ENCODE assay signal across 13 cellular contexts in genomic region chr2:72794572-72794971, GRCh38. TPM values are rescaled to one million over a fixed set of nuclear protein-coding genes. Genes with fewer than 3 reads are reported as not detected.
DNase-seq lines count a peak whose midpoint lies in the region; ATAC-seq and TF ChIP-seq lines count a peak whose summit lies in the region.
"Had no signal": no experiment of that assay in that cellular context is flagged by ENCODE, and none has a peak within 500 bp of the region (broad histone marks: within the 10 kb centered on the region; RNA-seq: fewer than 3 reads in every experiment).

No MANE protein-coding gene starts in this region.

- H3K79me1 ChIP-seq in mesendoderm (ENCODE audit: low read length) = no peaks in the 10 kb centered on the region

- H3K27ac ChIP-seq in HCT116 (ENCODE audit: low read depth, low read length) (no peak overlapping the region), mammary epithelial cell (ENCODE audit: insufficient read depth, low read depth, low read length) (peak overlapping the region; percentile 44), mesendoderm (ENCODE audit: low read depth, low read length) (no peak overlapping the region)
- H3K27ac ChIP-seq: tibial nerve had no signal

- CTCF ChIA-PET in Calu3 (lab: Charles Lee) = no interaction called here
- CTCF ChIA-PET in HCT116 (lab: Charles Lee) = no interaction called here
- CTCF ChIA-PET in mammary epithelial cell (lab: Charles Lee; ENCODE audit: low non-redundant PET) = no interaction called here
- CTCF ChIA-PET in activated CD4-positive, alpha-beta memory T cell treated with anti-CD3 and anti-CD28 coated beads, Interleukin-2, amount 10 ng/mL, durations not matched to agents 7 days and 5 days (lab: Charles Lee) = interaction anchor here (0.9 kb wide), 1 partner anchor 32 kb away, joined by 3 read pairs; no protein-coding TSS in a partner anchor

- H3K18ac ChIP-seq in mesendoderm (ENCODE audit: low read length) = no peak overlapping the region

- intact Hi-C loops in Calu3 (cut with micrococcal nuclease; ENCODE audit: unreplicated experiment) (no loop called here), HCT116 (cut with micrococcal nuclease) (no loop called here), mammary epithelial cell (cut with micrococcal nuclease) (no loop called here)

- no peaks in the 10 kb centered on the region for H3K27me3 Mint-ChIP-seq in Calu3 (ENCODE audit: unreplicated experiment)
- no peaks in the 10 kb centered on the region for H3K27me3 Mint-ChIP-seq in activated CD4-positive, alpha-beta memory T cell treated with anti-CD3 and anti-CD28 coated beads, Interleukin-2, amount 10 ng/mL, durations not matched to agents 7 days and 5 days

- H3K36me3 Mint-ChIP-seq in Calu3 (ENCODE audit: insufficient read depth, unreplicated experiment) = no peaks in the 10 kb centered on the region
- no peaks in the 10 kb centered on the region for H3K36me3 Mint-ChIP-seq in activated CD4-positive, alpha-beta memory T cell treated with anti-CD3 and anti-CD28 coated beads, Interleukin-2, amount 10 ng/mL, durations not matched to agents 7 days and 5 days (ENCODE audit: low read depth)
- H3K36me3 Mint-ChIP-seq: natural killer cell had no signal

- H3K9ac ChIP-seq in HCT116 (ENCODE audit: low read length) = no peak overlapping the region
- H3K9ac ChIP-seq in mammary epithelial cell (ENCODE audit: insufficient read depth, low read length) = no peak overlapping the region
- no peak overlapping the region for H3K9ac ChIP-seq in mesendoderm (ENCODE audit: low read length)

- H2BK15ac ChIP-seq in mesendoderm (replicated peaks; ENCODE audit: low read depth) = no peak overlapping the region

- H3K56ac ChIP-seq in mesendoderm (ENCODE audit: low read length) = no peak overlapping the region

- RAD21 ChIA-PET in HCT116 (lab: Charles Lee; ENCODE audit: low non-redundant PET in 1 of 2, low total read pairs in 2 of 2, uncharacterized antibody in 2 of 2, unreplicated experiment in 2 of 2) = no interaction called here

- H3K9me3 ChIP-seq in HCT116 (ENCODE audit: control insufficient read depth in 1 of 2, insufficient read depth in 1 of 2, low read depth in 1 of 2, low read length in 2 of 2) = no peaks in the 10 kb centered on the region
- H3K9me3 ChIP-seq in mammary epithelial cell (replicated peaks; ENCODE audit: insufficient read depth, low read length) = no peaks in the 10 kb centered on the region
- H3K9me3 ChIP-seq: tibial nerve had no signal

- H3K4me2 ChIP-seq in HCT116 (ENCODE audit: low read length) = peak overlapping the region; percentile 47
- peak overlapping the region; percentile 16 for H3K4me2 ChIP-seq in mammary epithelial cell (ENCODE audit: insufficient read depth, low read depth, low read length)
- no peak overlapping the region for H3K4me2 ChIP-seq in mesendoderm (ENCODE audit: low read length)

- H2AK5ac ChIP-seq in mesendoderm (ENCODE audit: low read length) = no peak overlapping the region

- H2AFZ ChIP-seq in HCT116 (ENCODE audit: low read depth, low read length, poor library complexity, severe bottlenecking) (no peak overlapping the region), mammary epithelial cell (ENCODE audit: low read depth, low read length) (no peak overlapping the region)

- no peak for ATAC-seq in HCT116
- ATAC-seq: left lobe of liver, natural killer cell had no signal

- H3K4me1 Mint-ChIP-seq in Calu3 (ENCODE audit: low read depth, unreplicated experiment) = peaks cover 17% of the 10 kb centered on the region
- peaks cover 13% of the 10 kb centered on the region for H3K4me1 Mint-ChIP-seq in activated CD4-positive, alpha-beta memory T cell treated with anti-CD3 and anti-CD28 coated beads, Interleukin-2, amount 10 ng/mL, durations not matched to agents 7 days and 5 days

- no peak overlapping the region for H3K4me3 Mint-ChIP-seq in Calu3 (ENCODE audit: low read depth, unreplicated experiment)
- no peak overlapping the region for H3K4me3 Mint-ChIP-seq in activated CD4-positive, alpha-beta memory T cell treated with anti-CD3 and anti-CD28 coated beads, Interleukin-2, amount 10 ng/mL, durations not matched to agents 7 days and 5 days
- H3K4me3 Mint-ChIP-seq: natural killer cell had no signal

- no peak overlapping the region for H2BK120ac ChIP-seq in mesendoderm (ENCODE audit: low read depth, low read length)

- peaks cover 8 to 11% of the 10 kb centered on the region in 2 experiments; a peak in 3 of 4 replicates for H3K4me1 ChIP-seq in HCT116 (ENCODE audit: control insufficient read depth in 1 of 2, insufficient read depth in 2 of 2, low read length in 2 of 2)
- peaks cover 24% of the 10 kb centered on the region for H3K4me1 ChIP-seq in mammary epithelial cell (ENCODE audit: insufficient read depth, low read length)
- no peaks in the 10 kb centered on the region for H3K4me1 ChIP-seq in mesendoderm (ENCODE audit: control insufficient read depth, low read depth, low read length)

- no peak overlapping the region for H3K4ac ChIP-seq in mesendoderm (ENCODE audit: low read depth, low read length)

- no peaks in the 10 kb centered on the region for H3K9me2 ChIP-seq in HCT116 (ENCODE audit: insufficient read depth)

- 7% methylated on average over 1 of the region's 1 CpG for WGBS in mammary epithelial cell (ENCODE audit: low coverage, missing lambda C conversion rate)
- WGBS in mesendoderm (ENCODE audit: extremely low coverage, insufficient coverage, low lambda C conversion rate) = no CpG with 5 or more reads among the region's 1 CpG

- H3K79me2 ChIP-seq in HCT116 (ENCODE audit: insufficient read depth, low read length) = no peaks in the 10 kb centered on the region
- peaks cover 61% of the 10 kb centered on the region for H3K79me2 ChIP-seq in mammary epithelial cell (ENCODE audit: insufficient read depth, low read length)
- H3K79me2 ChIP-seq in mesendoderm (ENCODE audit: control insufficient read depth, insufficient read depth, low read length) = no peaks in the 10 kb centered on the region

- peak overlapping the region; percentile 75 for H3K27ac Mint-ChIP-seq in Calu3 (ENCODE audit: unreplicated experiment)
- H3K27ac Mint-ChIP-seq in activated CD4-positive, alpha-beta memory T cell treated with anti-CD3 and anti-CD28 coated beads, Interleukin-2, amount 10 ng/mL, durations not matched to agents 7 days and 5 days = no peak overlapping the region
- H3K27ac Mint-ChIP-seq: natural killer cell had no signal

- no peak overlapping the region for H3K4me3 ChIP-seq in HCT116 (replicated peaks in 1 of 2; ENCODE audit: low read depth in 1 of 2, low read length in 2 of 2)
- no peak overlapping the region for H3K4me3 ChIP-seq in mammary epithelial cell (replicated peaks in 1 of 3; ENCODE audit: insufficient read depth in 1 of 3, low read depth in 2 of 3, low read length in 3 of 3)
- no peak overlapping the region for H3K4me3 ChIP-seq in mesendoderm (ENCODE audit: low read length)
- H3K4me3 ChIP-seq: tibial nerve had no signal

- POLR2A ChIA-PET in HCT116 (lab: Charles Lee) = no interaction called here
- POLR2A ChIA-PET in activated CD4-positive, alpha-beta memory T cell treated with anti-CD3 and anti-CD28 coated beads, Interleukin-2, amount 10 ng/mL, durations not matched to agents 7 days and 5 days (lab: Charles Lee) = no interaction called here

- dilution Hi-C loops in mammary epithelial cell (cut with HindIII; ENCODE audit: low sequenced_read_pairs) = no loop called here

- in situ Hi-C loops in mammary epithelial cell (cut with MboI; ENCODE audit: low sequenced_read_pairs in 2 of 2) = no loop called here
- in situ Hi-C loops in GM13977 (cut with MboI; ENCODE audit: low pct_unique_long_range_greater_than_20kb, low sequenced_read_pairs, unreplicated experiment) = no loop called here

- no peak overlapping the region for H4K8ac ChIP-seq in mesendoderm (ENCODE audit: low read depth, low read length)

- H3K27me3 ChIP-seq in HCT116 (ENCODE audit: insufficient read depth, low read length) (no peaks in the 10 kb centered on the region), mammary epithelial cell (ENCODE audit: insufficient read depth, low read length) (no peaks in the 10 kb centered on the region), mesendoderm (ENCODE audit: insufficient read depth, low read length, poor library complexity) (no peaks in the 10 kb centered on the region)
- H3K27me3 ChIP-seq: tibial nerve had no signal

- no peak overlapping the region for H2BK5ac ChIP-seq in mesendoderm (ENCODE audit: low read length)

- no peak for DNase-seq in Calu3
- DNase-seq in HCT116 (ENCODE audit: low read depth, low spot score) = no peak
- DNase-seq in mammary epithelial cell = peak; percentile 40
- DNase-seq in mesendoderm = peak; percentile 22
- no peak for DNase-seq in activated CD4-positive, alpha-beta memory T cell treated with anti-CD3 and anti-CD28 coated beads, Interleukin-2, amount 10 ng/mL, durations not matched to agents 7 days and 5 days
- no peak for DNase-seq in GM13977 (ENCODE audit: low spot score)
- no peak for DNase-seq in activated effector memory CD4-positive, alpha-beta T cell treated with Interleukin-2 at 50 U/mL for 16 hours
- DNase-seq: activated naive CD4-positive, alpha-beta T cell; natural killer cell; NCI-H1092; NCI-H2171 had no signal

- TF ChIP-seq RAD21 in HCT116 (IDR thresholded peaks at IDR 0.05; ENCODE audit: low read depth) = no peak

- no peaks in the 10 kb centered on the region for H3K9me3 Mint-ChIP-seq in Calu3 (ENCODE audit: low read depth, unreplicated experiment)
- peaks cover 3% of the 10 kb centered on the region for H3K9me3 Mint-ChIP-seq in activated CD4-positive, alpha-beta memory T cell treated with anti-CD3 and anti-CD28 coated beads, Interleukin-2, amount 10 ng/mL, durations not matched to agents 7 days and 5 days
- H3K9me3 Mint-ChIP-seq: natural killer cell had no signal

- H3K36me3 ChIP-seq in HCT116 (ENCODE audit: control insufficient read depth in 1 of 2, insufficient read depth in 2 of 2, low read length in 2 of 2) (no peaks in the 10 kb centered on the region), mammary epithelial cell (ENCODE audit: insufficient read depth, low read length) (no peaks in the 10 kb centered on the region), mesendoderm (ENCODE audit: control insufficient read depth, insufficient read depth, low read length) (no peaks in the 10 kb centered on the region)
- H3K36me3 ChIP-seq: tibial nerve had no signal

- H4K20me1 ChIP-seq in HCT116 (ENCODE audit: insufficient read depth) (no peaks in the 10 kb centered on the region), mammary epithelial cell (ENCODE audit: insufficient read depth, low read length) (no peaks in the 10 kb centered on the region)

- H4K5ac ChIP-seq in mesendoderm (ENCODE audit: low read length) = no peak overlapping the region

- TF ChIP-seq POLR2A in HCT116 (IDR thresholded peaks at IDR 0.05; ENCODE audit: borderline replicate concordance, extremely low read depth, insufficient read depth, insufficient read length) = no peak

- H3K23ac ChIP-seq in mesendoderm (ENCODE audit: low read length) = no peak overlapping the region

- TF ChIP-seq CTCF in Calu3 (IDR thresholded peaks at IDR 0.05; ENCODE audit: unreplicated experiment) (no peak), HCT116 (IDR thresholded peaks at IDR 0.05 in 2 of 3, conservative IDR thresholded peaks at IDR 0.05 in 1 of 3; ENCODE audit: borderline replicate concordance in 1 of 3, insufficient read depth in 1 of 3, low read depth in 2 of 3, low read length in 2 of 3) (no peak), mammary epithelial cell (conservative IDR thresholded peaks at IDR 0.05 in 1 of 2, IDR thresholded peaks at IDR 0.05 in 1 of 2; ENCODE audit: extremely low read depth in 1 of 2, insufficient read depth in 1 of 2, low read depth in 1 of 2, low read length in 2 of 2) (no peak), GM13977 (IDR thresholded peaks at IDR 0.05; ENCODE audit: extremely low read depth, insufficient read depth, missing control alignments) (no peak)

- BruUV-seq in Calu3 (replicated peaks; lab: Mats Ljungman, UMichigan) = no TSS peak
- BruUV-seq in HCT116 (replicated peaks; lab: Mats Ljungman, UMichigan) = no TSS peak
- BruUV-seq in mammary epithelial cell (replicated peaks; lab: Mats Ljungman, UMichigan) = no TSS peak

RNA-seq across cellular contexts. Expression of gene EXOC6B, which starts 31.3 kb away (rescaled TPM):
- total RNA-seq in Calu3 (2022) (26.4 and 26.6 TPM in 2 replicates), HCT116 (2021; ENCODE audit: unreplicated experiment) (25.4 TPM), mammary epithelial cell (10 to 100 TPM; 38.3 to 48.9 TPM)
- 11.1 and 11.2 TPM in 2 replicates for polyA plus RNA-seq in HCT116 (2012)
- 21.6 TPM for polyA plus RNA-seq in mammary epithelial cell
- 94.1 TPM for polyA minus RNA-seq in mammary epithelial cell
- 19.2 TPM for polyA plus RNA-seq in mesendoderm (2013, experiment 1 of 2)
- polyA plus RNA-seq in mesendoderm (2013, experiment 2 of 2) = 20.0 TPM
- 10 to 100 TPM; 18.7 to 24.2 TPM for total RNA-seq in activated CD4-positive, alpha-beta memory T cell treated with anti-CD3 and anti-CD28 coated beads, Interleukin-2, amount 10 ng/mL, durations not matched to agents 7 days and 5 days

Comparison
In these comparisons a context has a peak if more than half of its experiments do, and no peak if none do; other contexts are left out.
1. DNase-seq: peak in mammary epithelial cell (single experiment) and mesendoderm (single experiment); none in Calu3 (single experiment), HCT116 (single experiment), activated CD4-positive, alpha-beta memory T cell treated with anti-CD3 and anti-CD28 coated beads, Interleukin-2, amount 10 ng/mL, durations not matched to agents 7 days and 5 days (single experiment), GM13977 (single experiment) and activated effector memory CD4-positive, alpha-beta T cell treated with Interleukin-2 at 50 U/mL for 16 hours (single experiment).